ENCODE assay signal across 16 cellular contexts in genomic region chr10:114517681-114518250, GRCh38.
DNase-seq lines count a peak whose midpoint lies in the region; ATAC-seq and TF ChIP-seq lines count a peak whose summit lies in the region.
"Had no signal": no experiment of that assay in that cellular context is flagged by ENCODE, and none has a peak within 500 bp of the region (broad histone marks: within the 10 kb centered on the region; RNA-seq: fewer than 3 reads in every experiment).

No MANE protein-coding gene starts in this region.

- H3K79me2 ChIP-seq in DOHH2 (ENCODE audit: control insufficient read depth, low read length), result peaks cover 100% of the 10 kb centered on the region

- H3K4me2 ChIP-seq in DOHH2 (ENCODE audit: low read length), result peak overlapping the region; percentile 73

- H4K20me1 ChIP-seq in DOHH2 (ENCODE audit: control insufficient read depth, insufficient read depth, low read depth, low read length), result peaks cover 53% of the 10 kb centered on the region

- ATAC-seq in activated naive CD8-positive, alpha-beta T cell treated with anti-CD3 and anti-CD28 coated beads, Interleukin-2, amount 50 U/mL, for 24 hours, result peak; percentile 13
- no peak for ATAC-seq in foreskin keratinocyte
- ATAC-seq: GM12878; stimulated activated naive B cell treated with anti-CD40 and anti-IgM and Interleukin-4, amounts not matched to agents 10 μg/mL and 1 μg/mL and 100 μg/mL, for 72 hours had no signal

- peak; percentile 23 for TF ChIP-seq CTCF in DOHH2 (IDR thresholded peaks at IDR 0.05; ENCODE audit: low read depth, low read length, poor library complexity, severe bottlenecking)
- no peak for TF ChIP-seq CTCF in foreskin keratinocyte (conservative IDR thresholded peaks at IDR 0.05)

- H3K9me2 ChIP-seq in DOHH2 (replicated peaks; ENCODE audit: control insufficient read depth, low read length), result no peaks in the 10 kb centered on the region

- H3K4me3 ChIP-seq in DOHH2 (ENCODE audit: low read length), result peak overlapping the region; percentile 58
- H3K4me3 ChIP-seq: GM12878, left lung, spleen had no signal

- peaks cover 17% of the 10 kb centered on the region for H3F3A ChIP-seq in DOHH2 (ENCODE audit: control insufficient read depth, insufficient read depth)

- peak overlapping the region; percentile 62 for H3K4me3 Mint-ChIP-seq in activated T-cell treated with anti-CD3 and anti-CD28 coated beads, Interleukin-2, amount 50 U/mL, for 24 hours
- H3K4me3 Mint-ChIP-seq in activated naive CD8-positive, alpha-beta T cell treated with anti-CD3 and anti-CD28 coated beads, Interleukin-2, amount 50 U/mL, for 24 hours, result peak overlapping the region; percentile 55
- peak overlapping the region; percentile 63 for H3K4me3 Mint-ChIP-seq in stimulated activated naive CD8-positive, alpha-beta T cell treated with anti-CD3 and anti-CD28 coated beads, Interleukin-15, Interleukin-2, amounts not matched to agents 100 ng/mL and 50 ng/mL, for 24 hours
- H3K4me3 Mint-ChIP-seq: stimulated activated naive B cell treated with anti-CD40 and anti-IgM and Interleukin-4, amounts not matched to agents 10 μg/mL and 1 μg/mL and 100 μg/mL, for 72 hours had no signal

- H3K27me3 Mint-ChIP-seq in activated T-cell treated with anti-CD3 and anti-CD28 coated beads, Interleukin-2, amount 50 U/mL, for 24 hours, result no peaks in the 10 kb centered on the region
- no peaks in the 10 kb centered on the region for H3K27me3 Mint-ChIP-seq in activated naive CD8-positive, alpha-beta T cell treated with anti-CD3 and anti-CD28 coated beads, Interleukin-2, amount 50 U/mL, for 24 hours
- H3K27me3 Mint-ChIP-seq in stimulated activated naive CD8-positive, alpha-beta T cell treated with anti-CD3 and anti-CD28 coated beads, Interleukin-15, Interleukin-2, amounts not matched to agents 100 ng/mL and 50 ng/mL, for 24 hours, result no peaks in the 10 kb centered on the region
- H3K27me3 Mint-ChIP-seq: progenitor cell of endocrine pancreas; stimulated activated naive B cell treated with anti-CD40 and anti-IgM and Interleukin-4, amounts not matched to agents 10 μg/mL and 1 μg/mL and 100 μg/mL, for 72 hours had no signal

- H3K36me3 ChIP-seq in DOHH2 (ENCODE audit: control insufficient read depth, low read length), result peaks cover 28% of the 10 kb centered on the region; the same call in 1 of the 2 replicates
- H3K36me3 ChIP-seq: left lung had no signal

- no peaks in the 10 kb centered on the region for H3K27me3 ChIP-seq in DOHH2 (ENCODE audit: control insufficient read depth, low read length)
- H3K27me3 ChIP-seq in foreskin keratinocyte, result no peaks in the 10 kb centered on the region
- H3K27me3 ChIP-seq: left lung, spleen had no signal

- no peaks in the 10 kb centered on the region for H3K9me3 Mint-ChIP-seq in activated T-cell treated with anti-CD3 and anti-CD28 coated beads, Interleukin-2, amount 50 U/mL, for 24 hours
- H3K9me3 Mint-ChIP-seq in activated naive CD8-positive, alpha-beta T cell treated with anti-CD3 and anti-CD28 coated beads, Interleukin-2, amount 50 U/mL, for 24 hours, result no peaks in the 10 kb centered on the region
- no peaks in the 10 kb centered on the region for H3K9me3 Mint-ChIP-seq in stimulated activated naive CD8-positive, alpha-beta T cell treated with anti-CD3 and anti-CD28 coated beads, Interleukin-15, Interleukin-2, amounts not matched to agents 100 ng/mL and 50 ng/mL, for 24 hours
- H3K9me3 Mint-ChIP-seq: stimulated activated naive B cell treated with anti-CD40 and anti-IgM and Interleukin-4, amounts not matched to agents 10 μg/mL and 1 μg/mL and 100 μg/mL, for 72 hours had no signal

- DNase-seq in activated T-cell treated with anti-CD3 and anti-CD28 coated beads, Interleukin-2, amount 50 U/mL, for 24 hours, result no peak
- no peak for DNase-seq in activated T-cell treated with anti-CD3 and anti-CD28 coated beads for 4 hours
- no peak for DNase-seq in activated naive CD8-positive, alpha-beta T cell treated with anti-CD3 and anti-CD28 coated beads, Interleukin-2, amount 50 U/mL, for 24 hours
- no peak for DNase-seq in RPMI8226
- DNase-seq in foreskin keratinocyte, result no peak
- DNase-seq in GM19238 (ENCODE audit: insufficient read length, low spot score), result no peak
- DNase-seq: activated CD8-positive, alpha-beta memory T cell treated with anti-CD3 and anti-CD28 coated beads, Interleukin-2, amount 50 U/mL, for 48 hours; amniotic stem cell; foreskin melanocyte; left lung; spleen; stimulated activated naive B cell treated with anti-CD40 and anti-IgM and Interleukin-4, amounts not matched to agents 10 μg/mL and 1 μg/mL and 100 μg/mL, for 72 hours had no signal

- peak overlapping the region; percentile 91 for H3K27ac Mint-ChIP-seq in activated T-cell treated with anti-CD3 and anti-CD28 coated beads, Interleukin-2, amount 50 U/mL, for 24 hours
- H3K27ac Mint-ChIP-seq in activated naive CD8-positive, alpha-beta T cell treated with anti-CD3 and anti-CD28 coated beads, Interleukin-2, amount 50 U/mL, for 24 hours, result peak overlapping the region; percentile 88
- H3K27ac Mint-ChIP-seq in stimulated activated naive CD8-positive, alpha-beta T cell treated with anti-CD3 and anti-CD28 coated beads, Interleukin-15, Interleukin-2, amounts not matched to agents 100 ng/mL and 50 ng/mL, for 24 hours, result peak overlapping the region; percentile 67

- H3K4me1 ChIP-seq in DOHH2 (ENCODE audit: control insufficient read depth, low read length) (peaks cover 95% of the 10 kb centered on the region), foreskin keratinocyte (peaks cover 20% of the 10 kb centered on the region)

- H3K27ac ChIP-seq in DOHH2 (ENCODE audit: low read depth, low read length) (peak overlapping the region; percentile 69), foreskin keratinocyte (no peak overlapping the region)
- H3K27ac ChIP-seq: spleen had no signal

- H3K9me3 ChIP-seq in DOHH2 (ENCODE audit: control insufficient read depth, insufficient read depth, low read length), result no peaks in the 10 kb centered on the region
- H3K9me3 ChIP-seq: left lung, spleen had no signal

- H3K4me1 Mint-ChIP-seq in activated T-cell treated with anti-CD3 and anti-CD28 coated beads, Interleukin-2, amount 50 U/mL, for 24 hours (ENCODE audit: low read depth), result peaks cover 98% of the 10 kb centered on the region
- H3K4me1 Mint-ChIP-seq in activated naive CD8-positive, alpha-beta T cell treated with anti-CD3 and anti-CD28 coated beads, Interleukin-2, amount 50 U/mL, for 24 hours, result peaks cover 97% of the 10 kb centered on the region
- H3K4me1 Mint-ChIP-seq in stimulated activated naive CD8-positive, alpha-beta T cell treated with anti-CD3 and anti-CD28 coated beads, Interleukin-15, Interleukin-2, amounts not matched to agents 100 ng/mL and 50 ng/mL, for 24 hours (ENCODE audit: low read depth), result peaks cover 100% of the 10 kb centered on the region

- H3K36me3 Mint-ChIP-seq in activated T-cell treated with anti-CD3 and anti-CD28 coated beads, Interleukin-2, amount 50 U/mL, for 24 hours (ENCODE audit: low read depth), result peaks cover 6% of the 10 kb centered on the region
- no peaks in the 10 kb centered on the region for H3K36me3 Mint-ChIP-seq in activated naive CD8-positive, alpha-beta T cell treated with anti-CD3 and anti-CD28 coated beads, Interleukin-2, amount 50 U/mL, for 24 hours (ENCODE audit: low read depth)
- peaks cover 3% of the 10 kb centered on the region for H3K36me3 Mint-ChIP-seq in stimulated activated naive CD8-positive, alpha-beta T cell treated with anti-CD3 and anti-CD28 coated beads, Interleukin-15, Interleukin-2, amounts not matched to agents 100 ng/mL and 50 ng/mL, for 24 hours (ENCODE audit: low read depth)
